Comparison of ENCODE assay signal across 1 cellular context in the genomic region with DNA sequence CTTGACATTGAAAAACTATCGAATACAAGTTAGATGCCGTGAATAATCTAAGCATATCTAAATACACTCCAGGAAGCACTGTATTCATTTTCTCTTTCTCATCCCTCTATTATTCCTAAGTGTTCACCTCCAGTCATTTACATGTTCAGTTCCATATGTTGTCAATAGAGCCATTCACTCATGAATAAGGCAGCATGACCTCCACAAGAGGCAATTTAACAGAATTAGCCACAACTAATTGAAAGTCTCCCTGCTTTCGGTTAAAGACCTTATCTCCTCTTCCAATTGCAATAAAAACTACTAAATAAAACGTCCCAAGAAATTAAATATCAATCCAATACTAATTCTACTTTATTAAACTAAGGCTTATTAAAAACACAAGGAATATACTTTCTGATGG.
TF ChIP-seq lines count a peak whose summit lies in the region.

No MANE protein-coding gene starts in this region.

TF ChIP-seq in GM23338, 12 proteins besides CTCF, POLR2A, EP300 and RAD21 (continued from another document):
- TF ChIP-seq ZNF462 (CRISPR knock-in tag; IDR thresholded peaks at IDR 0.05) (no peak), STAT1 (IDR thresholded peaks at IDR 0.05; ENCODE audit: unreplicated experiment) (no peak), ETS1 (IDR thresholded peaks at IDR 0.05) (no peak), REST (IDR thresholded peaks at IDR 0.05; ENCODE audit: unreplicated experiment) (no peak), ZNF331 (CRISPR knock-in tag; IDR thresholded peaks at IDR 0.05; ENCODE audit: low read depth) (no peak), NANOG (IDR thresholded peaks at IDR 0.05; ENCODE audit: borderline replicate concordance) (no peak), EZH2 (IDR thresholded peaks at IDR 0.05; ENCODE audit: low read depth, unreplicated experiment) (no peak), ZNF114 (CRISPR knock-in tag; IDR thresholded peaks at IDR 0.05) (no peak), EZH2phosphoT487 (IDR thresholded peaks at IDR 0.05; ENCODE audit: unreplicated experiment) (no peak), CREB1 (CRISPR knock-in tag; IDR thresholded peaks at IDR 0.05; ENCODE audit: low read depth) (no peak)
